Comparison of ENCODE assay signal across 2 cellular contexts in the genomic region with DNA sequence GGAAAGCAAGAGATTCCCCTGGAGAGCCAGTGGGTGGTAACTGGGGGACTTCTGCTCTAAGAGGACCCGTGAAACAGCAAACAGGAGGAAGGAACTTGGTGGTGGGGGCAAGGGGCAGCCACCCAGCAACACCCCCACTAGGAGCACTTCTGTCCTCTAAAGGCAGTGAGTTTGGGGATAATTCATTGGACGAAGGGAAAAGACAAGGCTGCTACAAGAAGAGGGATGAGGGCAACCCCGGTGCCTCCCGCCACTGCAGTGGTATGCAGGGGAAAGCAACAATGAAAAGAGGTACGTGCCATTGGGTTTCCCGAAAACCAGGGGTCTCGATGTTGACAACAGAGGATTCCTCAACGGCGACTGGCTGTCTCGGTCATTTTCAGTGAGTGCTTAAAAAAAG.
TF ChIP-seq lines count a peak whose summit lies in the region.

No MANE protein-coding gene starts in this region.

TF ChIP-seq in HepG2, 621 proteins besides CTCF, POLR2A, EP300 and RAD21 (continues in another document):
- TF ChIP-seq MAFG (CRISPR knock-in tag; IDR thresholded peaks at IDR 0.05) (no peak), ZSCAN20 (CRISPR knock-in tag; IDR thresholded peaks at IDR 0.05; ENCODE audit: borderline replicate concordance) (no peak), MIER3 (CRISPR knock-in tag; IDR thresholded peaks at IDR 0.05; ENCODE audit: borderline replicate concordance) (no peak), ZNF577 (CRISPR knock-in tag; IDR thresholded peaks at IDR 0.05; ENCODE audit: borderline replicate concordance, low read depth) (no peak), ZNF883 (CRISPR knock-in tag; IDR thresholded peaks at IDR 0.05; ENCODE audit: not compliant biosample characterization) (no peak), TBX2 (CRISPR knock-in tag; IDR thresholded peaks at IDR 0.05; ENCODE audit: borderline replicate concordance) (no peak), ZNF33B (CRISPR knock-in tag; IDR thresholded peaks at IDR 0.05) (0 out of 2 replicates have a peak, but pooled peaks have one; percentile 26), AGO2 (optimal IDR thresholded peaks at IDR 0.05; ENCODE audit: low read depth, low read length) (peak; percentile 75), KDM2A (CRISPR knock-in tag; IDR thresholded peaks at IDR 0.05; ENCODE audit: borderline replicate concordance, low read depth) (peak; percentile 24; the same call in 1 of the 2 replicates)
- TF ChIP-seq, protein P1, sequence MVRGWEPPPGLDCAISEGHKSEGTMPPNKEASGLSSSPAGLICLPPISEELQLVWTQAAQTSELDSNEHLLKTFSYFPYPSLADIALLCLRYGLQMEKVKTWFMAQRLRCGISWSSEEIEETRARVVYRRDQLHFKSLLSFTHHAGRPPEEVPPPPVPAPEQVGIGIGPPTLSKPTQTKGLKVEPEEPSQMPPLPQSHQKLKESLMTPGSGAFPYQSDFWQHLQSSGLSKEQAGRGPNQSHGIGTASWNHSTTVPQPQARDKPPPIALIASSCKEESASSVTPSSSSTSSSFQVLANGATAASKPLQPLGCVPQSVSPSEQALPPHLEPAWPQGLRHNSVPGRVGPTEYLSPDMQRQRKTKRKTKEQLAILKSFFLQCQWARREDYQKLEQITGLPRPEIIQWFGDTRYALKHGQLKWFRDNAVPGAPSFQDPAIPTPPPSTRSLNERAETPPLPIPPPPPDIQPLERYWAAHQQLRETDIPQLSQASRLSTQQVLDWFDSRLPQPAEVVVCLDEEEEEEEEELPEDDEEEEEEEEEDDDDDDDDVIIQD (CRISPR knock-in tag; IDR thresholded peaks at IDR 0.05; ENCODE audit: low read depth) = no peak
- TF ChIP-seq, protein P2, sequence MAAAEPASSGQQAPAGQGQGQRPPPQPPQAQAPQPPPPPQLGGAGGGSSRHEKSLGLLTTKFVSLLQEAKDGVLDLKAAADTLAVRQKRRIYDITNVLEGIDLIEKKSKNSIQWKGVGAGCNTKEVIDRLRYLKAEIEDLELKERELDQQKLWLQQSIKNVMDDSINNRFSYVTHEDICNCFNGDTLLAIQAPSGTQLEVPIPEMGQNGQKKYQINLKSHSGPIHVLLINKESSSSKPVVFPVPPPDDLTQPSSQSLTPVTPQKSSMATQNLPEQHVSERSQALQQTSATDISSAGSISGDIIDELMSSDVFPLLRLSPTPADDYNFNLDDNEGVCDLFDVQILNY (CRISPR knock-in tag; conservative IDR thresholded peaks at IDR 0.05) = no peak
- TF ChIP-seq, protein P3, sequence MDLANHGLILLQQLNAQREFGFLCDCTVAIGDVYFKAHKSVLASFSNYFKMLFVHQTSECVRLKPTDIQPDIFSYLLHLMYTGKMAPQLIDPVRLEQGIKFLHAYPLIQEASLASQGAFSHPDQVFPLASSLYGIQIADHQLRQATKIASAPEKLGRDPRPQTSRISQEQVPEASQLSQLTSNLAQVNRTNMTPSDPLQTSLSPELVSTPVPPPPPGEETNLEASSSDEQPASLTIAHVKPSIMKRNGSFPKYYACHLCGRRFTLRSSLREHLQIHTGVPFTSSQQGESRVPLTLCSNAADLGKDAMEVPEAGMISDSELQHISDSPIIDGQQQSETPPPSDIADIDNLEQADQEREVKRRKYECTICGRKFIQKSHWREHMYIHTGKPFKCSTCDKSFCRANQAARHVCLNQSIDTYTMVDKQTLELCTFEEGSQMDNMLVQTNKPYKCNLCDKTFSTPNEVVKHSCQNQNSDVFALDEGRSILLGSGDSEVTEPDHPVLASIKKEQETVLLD (CRISPR knock-in tag; IDR thresholded peaks at IDR 0.05; ENCODE audit: low read depth) = no peak
- TF ChIP-seq, protein P4, sequence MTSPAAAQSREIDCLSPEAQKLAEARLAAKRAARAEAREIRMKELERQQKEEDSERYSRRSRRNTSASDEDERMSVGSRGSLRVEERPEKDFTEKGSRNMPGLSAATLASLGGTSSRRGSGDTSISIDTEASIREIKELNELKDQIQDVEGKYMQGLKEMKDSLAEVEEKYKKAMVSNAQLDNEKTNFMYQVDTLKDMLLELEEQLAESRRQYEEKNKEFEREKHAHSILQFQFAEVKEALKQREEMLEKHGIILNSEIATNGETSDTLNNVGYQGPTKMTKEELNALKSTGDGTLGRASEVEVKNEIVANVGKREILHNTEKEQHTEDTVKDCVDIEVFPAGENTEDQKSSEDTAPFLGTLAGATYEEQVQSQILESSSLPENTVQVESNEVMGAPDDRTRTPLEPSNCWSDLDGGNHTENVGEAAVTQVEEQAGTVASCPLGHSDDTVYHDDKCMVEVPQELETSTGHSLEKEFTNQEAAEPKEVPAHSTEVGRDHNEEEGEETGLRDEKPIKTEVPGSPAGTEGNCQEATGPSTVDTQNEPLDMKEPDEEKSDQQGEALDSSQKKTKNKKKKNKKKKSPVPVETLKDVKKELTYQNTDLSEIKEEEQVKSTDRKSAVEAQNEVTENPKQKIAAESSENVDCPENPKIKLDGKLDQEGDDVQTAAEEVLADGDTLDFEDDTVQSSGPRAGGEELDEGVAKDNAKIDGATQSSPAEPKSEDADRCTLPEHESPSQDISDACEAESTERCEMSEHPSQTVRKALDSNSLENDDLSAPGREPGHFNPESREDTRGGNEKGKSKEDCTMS (CRISPR knock-in tag; conservative IDR thresholded peaks at IDR 0.05) = no peak
- TF ChIP-seq, protein P5, sequence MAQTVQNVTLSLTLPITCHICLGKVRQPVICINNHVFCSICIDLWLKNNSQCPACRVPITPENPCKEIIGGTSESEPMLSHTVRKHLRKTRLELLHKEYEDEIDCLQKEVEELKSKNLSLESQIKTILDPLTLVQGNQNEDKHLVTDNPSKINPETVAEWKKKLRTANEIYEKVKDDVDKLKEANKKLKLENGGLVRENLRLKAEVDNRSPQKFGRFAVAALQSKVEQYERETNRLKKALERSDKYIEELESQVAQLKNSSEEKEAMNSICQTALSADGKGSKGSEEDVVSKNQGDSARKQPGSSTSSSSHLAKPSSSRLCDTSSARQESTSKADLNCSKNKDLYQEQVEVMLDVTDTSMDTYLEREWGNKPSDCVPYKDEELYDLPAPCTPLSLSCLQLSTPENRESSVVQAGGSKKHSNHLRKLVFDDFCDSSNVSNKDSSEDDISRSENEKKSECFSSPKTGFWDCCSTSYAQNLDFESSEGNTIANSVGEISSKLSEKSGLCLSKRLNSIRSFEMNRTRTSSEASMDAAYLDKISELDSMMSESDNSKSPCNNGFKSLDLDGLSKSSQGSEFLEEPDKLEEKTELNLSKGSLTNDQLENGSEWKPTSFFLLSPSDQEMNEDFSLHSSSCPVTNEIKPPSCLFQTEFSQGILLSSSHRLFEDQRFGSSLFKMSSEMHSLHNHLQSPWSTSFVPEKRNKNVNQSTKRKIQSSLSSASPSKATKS (CRISPR knock-in tag; IDR thresholded peaks at IDR 0.05) = no peak

TF ChIP-seq in H1, 55 proteins besides CTCF, POLR2A, EP300 and RAD21:
- TF ChIP-seq KDM5A (IDR thresholded peaks at IDR 0.05; ENCODE audit: low read length) (no peak), POLR2AphosphoS5 (IDR thresholded peaks at IDR 0.05; ENCODE audit: low read depth, low read length) (0 out of 2 replicates have a peak, but pooled peaks have one; percentile 37), PHF8 (conservative IDR thresholded peaks at IDR 0.05; ENCODE audit: low read depth, low read length) (no peak)
